In the genomic region with DNA sequence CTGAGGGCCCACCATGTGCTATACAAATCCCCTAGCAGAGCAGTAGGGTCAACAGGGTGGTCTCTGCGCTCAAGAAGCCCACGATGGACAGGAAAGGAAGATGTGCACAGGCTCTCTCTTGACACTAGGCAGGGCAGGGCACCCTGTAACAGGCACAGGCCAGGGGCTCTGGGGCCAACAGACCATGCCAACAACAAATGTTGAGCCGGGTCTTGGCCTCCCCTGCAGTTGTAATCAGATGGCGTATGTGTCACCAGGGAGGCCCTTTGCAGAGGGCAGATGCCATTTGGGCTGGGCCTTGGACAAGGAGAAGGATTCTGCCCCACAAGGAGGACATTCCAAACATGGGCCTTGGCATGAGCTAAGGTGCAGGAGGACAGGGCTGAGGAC, we compare ENCODE assay signal across 29 cellular contexts. TPM values are rescaled to one million over a fixed set of nuclear protein-coding genes. Genes with fewer than 3 reads are reported as not detected.
"Had no signal": no experiment of that assay in that cellular context is flagged by ENCODE, and none has a peak within 500 bp of the region (broad histone marks: within the 10 kb centered on the region; RNA-seq: fewer than 3 reads in every experiment).

No MANE protein-coding gene starts in this region.

- H3K4me3 Mint-ChIP-seq: activated B cell treated with CpG ODN at 0.5 μM for 24 hours; activated CD8-positive, alpha-beta T cell treated with anti-CD3 and anti-CD28 coated beads for 36 hours; activated naive CD4-positive, alpha-beta T cell treated with anti-CD3 and anti-CD28 coated beads, Interleukin-2, amount 50 U/mL, for 24 hours; activated T-cell treated with anti-CD3 and anti-CD28 coated beads, Interleukin-2, amount 50 U/mL, for 4 hours; activated T-helper 17 cell treated with anti-CD3 and anti-CD28 coated beads, Interleukin-2, amount 50 U/mL, for 72 hours; naive thymus-derived CD4-positive, alpha-beta T cell; neural progenitor cell; stimulated activated memory B cell treated with anti-CD40 and anti-IgM and Interleukin-4, amounts not matched to agents 10 μg/mL and 1 μg/mL and 100 μg/mL, for 72 hours; stimulated activated naive CD8-positive, alpha-beta T cell treated with anti-CD3 and anti-CD28 coated beads, Interleukin-15, amount 100 ng/mL, for 72 hours; T-helper 2 cell treated with Interferon-gamma antibody and Interleukin-4, amounts not matched to agents 5 μg/mL and 100 μg/mL, for 36 hours had no signal

- H3K4me2 ChIP-seq: neural progenitor cell, smooth muscle cell had no signal

- DNase-seq: activated B cell treated with CpG ODN at 0.5 μM for 24 hours; activated CD4-positive, alpha-beta T cell treated with anti-CD3 and anti-CD28 coated beads, Interleukin-2, amount 50 U/mL, for 1 hour; activated CD8-positive, alpha-beta T cell treated with anti-CD3 and anti-CD28 coated beads for 36 hours; activated gamma-delta T cell treated with Interleukin-2 at 50 U/mL for 16 hours; activated T-cell treated with anti-CD3 and anti-CD28 coated beads, Interleukin-2, amount 50 U/mL, for 4 hours; anterior cingulate cortex; dorsolateral prefrontal cortex; effector memory CD4-positive, alpha-beta T cell; left cardiac atrium; left ventricle myocardium superior; midbrain; naive thymus-derived CD4-positive, alpha-beta T cell; occipital lobe; stimulated activated CD4-positive, alpha-beta T cell treated with anti-CD3 and anti-CD28 coated beads, Interleukin-1b, Interleukin-23, amount 100 ng/mL, for 48 hours; stimulated activated CD4-positive, alpha-beta T cell treated with anti-CD3 and anti-CD28 coated beads, Interleukin-4, amount 100 ng/mL, for 4 hours; stimulated activated CD8-positive, alpha-beta memory T cell treated with anti-CD3 and anti-CD28 coated beads, Interleukin-4, amount 100 ng/mL, for 48 hours; stimulated activated naive CD8-positive, alpha-beta T cell treated with anti-CD3 and anti-CD28 coated beads, Interleukin-15, amount 100 ng/mL, for 72 hours; substantia nigra; thyroid gland; upper lobe of left lung had no signal

- H3K27ac Mint-ChIP-seq: activated B cell treated with CpG ODN at 0.5 μM for 24 hours; activated CD8-positive, alpha-beta T cell treated with anti-CD3 and anti-CD28 coated beads for 36 hours; activated naive CD4-positive, alpha-beta T cell treated with anti-CD3 and anti-CD28 coated beads, Interleukin-2, amount 50 U/mL, for 24 hours; activated T-helper 17 cell treated with anti-CD3 and anti-CD28 coated beads, Interleukin-2, amount 50 U/mL, for 72 hours; neural progenitor cell; stimulated activated memory B cell treated with anti-CD40 and anti-IgM and Interleukin-4, amounts not matched to agents 10 μg/mL and 1 μg/mL and 100 μg/mL, for 72 hours; stimulated activated naive CD8-positive, alpha-beta T cell treated with anti-CD3 and anti-CD28 coated beads, Interleukin-15, amount 100 ng/mL, for 72 hours; T-helper 2 cell treated with Interferon-gamma antibody and Interleukin-4, amounts not matched to agents 5 μg/mL and 100 μg/mL, for 36 hours had no signal

- H3K9me3 ChIP-seq: right atrium auricular region, thyroid gland, upper lobe of left lung had no signal

- H3K9ac ChIP-seq: neural progenitor cell had no signal

- H3K4me1 ChIP-seq: neural progenitor cell, right atrium auricular region, thyroid gland, upper lobe of left lung had no signal

- H3K27me3 ChIP-seq: dorsolateral prefrontal cortex, neural progenitor cell, right atrium auricular region, thyroid gland, upper lobe of left lung had no signal

- H3K4me3 ChIP-seq: coronary artery, dorsolateral prefrontal cortex, neural progenitor cell, right atrium auricular region, smooth muscle cell, thyroid gland, upper lobe of left lung had no signal

- ATAC-seq: activated CD8-positive, alpha-beta T cell treated with anti-CD3 and anti-CD28 coated beads for 36 hours; activated T-cell treated with anti-CD3 and anti-CD28 coated beads, Interleukin-2, amount 50 U/mL, for 4 hours; activated T-helper 17 cell treated with anti-CD3 and anti-CD28 coated beads, Interleukin-2, amount 50 U/mL, for 72 hours; left ventricle myocardium superior; naive thymus-derived CD4-positive, alpha-beta T cell; stimulated activated memory B cell treated with anti-CD40 and anti-IgM and Interleukin-4, amounts not matched to agents 10 μg/mL and 1 μg/mL and 100 μg/mL, for 72 hours; stimulated activated naive CD8-positive, alpha-beta T cell treated with anti-CD3 and anti-CD28 coated beads, Interleukin-15, amount 100 ng/mL, for 72 hours had no signal

- H3K36me3 ChIP-seq: neural progenitor cell had no signal

- H3K4me1 Mint-ChIP-seq: activated naive CD4-positive, alpha-beta T cell treated with anti-CD3 and anti-CD28 coated beads, Interleukin-2, amount 50 U/mL, for 24 hours; activated T-helper 17 cell treated with anti-CD3 and anti-CD28 coated beads, Interleukin-2, amount 50 U/mL, for 72 hours; neural progenitor cell; stimulated activated naive CD8-positive, alpha-beta T cell treated with anti-CD3 and anti-CD28 coated beads, Interleukin-15, amount 100 ng/mL, for 72 hours had no signal

- H3K9me3 Mint-ChIP-seq: activated B cell treated with CpG ODN at 0.5 μM for 24 hours; activated CD8-positive, alpha-beta T cell treated with anti-CD3 and anti-CD28 coated beads for 36 hours; activated naive CD4-positive, alpha-beta T cell treated with anti-CD3 and anti-CD28 coated beads, Interleukin-2, amount 50 U/mL, for 24 hours; activated T-cell treated with anti-CD3 and anti-CD28 coated beads, Interleukin-2, amount 50 U/mL, for 4 hours; activated T-helper 17 cell treated with anti-CD3 and anti-CD28 coated beads, Interleukin-2, amount 50 U/mL, for 72 hours; naive thymus-derived CD4-positive, alpha-beta T cell; neural progenitor cell; stimulated activated memory B cell treated with anti-CD40 and anti-IgM and Interleukin-4, amounts not matched to agents 10 μg/mL and 1 μg/mL and 100 μg/mL, for 72 hours; stimulated activated naive CD8-positive, alpha-beta T cell treated with anti-CD3 and anti-CD28 coated beads, Interleukin-15, amount 100 ng/mL, for 72 hours; T-helper 2 cell treated with Interferon-gamma antibody and Interleukin-4, amounts not matched to agents 5 μg/mL and 100 μg/mL, for 36 hours had no signal

- H3K27me3 Mint-ChIP-seq: activated B cell treated with CpG ODN at 0.5 μM for 24 hours; activated CD8-positive, alpha-beta T cell treated with anti-CD3 and anti-CD28 coated beads for 36 hours; activated naive CD4-positive, alpha-beta T cell treated with anti-CD3 and anti-CD28 coated beads, Interleukin-2, amount 50 U/mL, for 24 hours; activated T-helper 17 cell treated with anti-CD3 and anti-CD28 coated beads, Interleukin-2, amount 50 U/mL, for 72 hours; naive thymus-derived CD4-positive, alpha-beta T cell; stimulated activated memory B cell treated with anti-CD40 and anti-IgM and Interleukin-4, amounts not matched to agents 10 μg/mL and 1 μg/mL and 100 μg/mL, for 72 hours; stimulated activated naive CD8-positive, alpha-beta T cell treated with anti-CD3 and anti-CD28 coated beads, Interleukin-15, amount 100 ng/mL, for 72 hours had no signal

- H2AFZ ChIP-seq: neural progenitor cell had no signal

- H3K27ac ChIP-seq: coronary artery, dorsolateral prefrontal cortex, neural progenitor cell, right atrium auricular region, thyroid gland, upper lobe of left lung had no signal

RNA-seq across cellular contexts. Expression of a gene that starts 46.3 kb away (rescaled TPM):
- total RNA-seq: pulmonary artery endothelial cell had no signal
